In genomic region chr16:73382921-73383594, GRCh38 we compare ENCODE assay signal across 22 cellular contexts.
DNase-seq lines count a peak whose midpoint lies in the region; ATAC-seq and TF ChIP-seq lines count a peak whose summit lies in the region.
"Had no signal": no experiment of that assay in that cellular context is flagged by ENCODE, and none has a peak within 500 bp of the region (broad histone marks: within the 10 kb centered on the region; RNA-seq: fewer than 3 reads in every experiment).

No MANE protein-coding gene starts in this region.

- H3K4me3 Mint-ChIP-seq in WTC11 (no peak overlapping the region), endodermal cell (no peak overlapping the region), glutamatergic neuron (ENCODE audit: unreplicated experiment) (no peak overlapping the region)
- H3K4me3 Mint-ChIP-seq: CD8-positive, alpha-beta T cell had no signal

- H3K9me3 Mint-ChIP-seq in WTC11 (no peaks in the 10 kb centered on the region), endodermal cell (no peaks in the 10 kb centered on the region), glutamatergic neuron (ENCODE audit: unreplicated experiment) (peaks cover 3% of the 10 kb centered on the region)
- H3K9me3 Mint-ChIP-seq: CD8-positive, alpha-beta T cell had no signal

- H3K4me3 ChIP-seq in endodermal cell (ENCODE audit: low read length): no peak overlapping the region
- peak overlapping the region; percentile 46 for H3K4me3 ChIP-seq in neuron (ENCODE audit: low read length)
- H3K4me3 ChIP-seq: Peyer's patch had no signal

- POLR2A ChIA-PET in WTC11 (lab: Charles Lee): no interaction called here

- H3K4me1 Mint-ChIP-seq in WTC11 (peaks cover 10% of the 10 kb centered on the region), endodermal cell (peaks cover 2% of the 10 kb centered on the region), glutamatergic neuron (ENCODE audit: low read depth, unreplicated experiment) (no peaks in the 10 kb centered on the region)

- TF ChIP-seq CTCF in WTC11 (IDR thresholded peaks at IDR 0.05) (no peak), endodermal cell (conservative IDR thresholded peaks at IDR 0.05) (no peak), glutamatergic neuron (IDR thresholded peaks at IDR 0.05; ENCODE audit: partially characterized antibody, unreplicated experiment) (no peak)

- H3K9me3 ChIP-seq in endodermal cell (ENCODE audit: control insufficient read depth, low read length): no peaks in the 10 kb centered on the region
- no peaks in the 10 kb centered on the region for H3K9me3 ChIP-seq in neuron (ENCODE audit: low read length)
- H3K9me3 ChIP-seq: Peyer's patch had no signal

- ATAC-seq in WTC11: peak; percentile 73
- no peak for ATAC-seq in GM21576 (IDR thresholded peaks at IDR 0.05; ENCODE audit: unreplicated experiment)
- ATAC-seq: CD8-positive, alpha-beta T cell; HCT116; SK-N-SH treated with all-trans-retinoic acid at 6 μM for 48 hours had no signal

- H3K36me3 Mint-ChIP-seq in WTC11: no peaks in the 10 kb centered on the region
- H3K36me3 Mint-ChIP-seq in endodermal cell (ENCODE audit: low read depth): no peaks in the 10 kb centered on the region
- H3K36me3 Mint-ChIP-seq in glutamatergic neuron (ENCODE audit: unreplicated experiment): no peaks in the 10 kb centered on the region
- H3K36me3 Mint-ChIP-seq: CD8-positive, alpha-beta T cell had no signal

- peak overlapping the region; percentile 69 for H3K27ac ChIP-seq in endodermal cell (ENCODE audit: low read depth, low read length)
- H3K27ac ChIP-seq: Peyer's patch had no signal

- peak overlapping the region; percentile 65 for H2AFZ ChIP-seq in neuron (ENCODE audit: low read depth, low read length)

- H3K27me3 Mint-ChIP-seq in WTC11 (ENCODE audit: low read depth): no peaks in the 10 kb centered on the region; the same call in 1 of the 2 replicates
- H3K27me3 Mint-ChIP-seq in endodermal cell (ENCODE audit: insufficient read depth): peaks cover 2% of the 10 kb centered on the region
- H3K27me3 Mint-ChIP-seq in glutamatergic neuron (ENCODE audit: unreplicated experiment): peaks cover under 1% of the 10 kb centered on the region

- H3K27ac Mint-ChIP-seq in WTC11: no peak overlapping the region
- no peak overlapping the region for H3K27ac Mint-ChIP-seq in endodermal cell
- H3K27ac Mint-ChIP-seq in glutamatergic neuron (ENCODE audit: unreplicated experiment): no peak overlapping the region
- H3K27ac Mint-ChIP-seq: CD8-positive, alpha-beta T cell had no signal

- DNase-seq in EH (ENCODE audit: low read depth): peak; percentile 29
- no peak for DNase-seq in WTC11 (ENCODE audit: low spot score)
- DNase-seq in endodermal cell: no peak
- no peak for DNase-seq in HPDE6-E6E7 (ENCODE audit: extremely low spot score)
- no peak for DNase-seq in NCI-H2227 (lab: John Stamatoyannopoulos, UW; ENCODE audit: unreplicated experiment)
- no peak for DNase-seq in glutamatergic neuron
- DNase-seq: 8988T; AML-193; CD8-positive, alpha-beta T cell; DMS153; GF-D8; Karpas-422; NCI-H1694; NCI-H2081; NCI-H2171; NCI-H524 treated with DMSO at 0.1 percent for 48 hours; NCI-H82; Peyer's patch had no signal

- WGBS in endodermal cell (ENCODE audit: insufficient coverage in 1 of 2, insufficient read length in 1 of 2), 2 experiments: 79 to 87% methylated on average over 13 to 16 of the region's 16 CpGs

- H3K4me1 ChIP-seq in endodermal cell (ENCODE audit: control insufficient read depth, insufficient read depth, low read length) (no peaks in the 10 kb centered on the region), neuron (ENCODE audit: insufficient read depth, low read length) (peaks cover 21% of the 10 kb centered on the region)
- H3K4me1 ChIP-seq: Peyer's patch had no signal

- H3K27me3 ChIP-seq in endodermal cell (ENCODE audit: control insufficient read depth, insufficient read depth, low read length, poor library complexity, severe bottlenecking) (no peaks in the 10 kb centered on the region), neuron (ENCODE audit: insufficient read depth, low read length) (no peaks in the 10 kb centered on the region)
- H3K27me3 ChIP-seq: Peyer's patch had no signal

- CTCF ChIA-PET in WTC11 (lab: Charles Lee): interaction anchor here (0.5 to 0.9 kb wide), 2 partner anchors 15 to 652 kb away, joined by 3 to 4 read pairs; no protein-coding TSS in a partner anchor

- H3K36me3 ChIP-seq in endodermal cell (ENCODE audit: control insufficient read depth, insufficient read depth, low read length) (no peaks in the 10 kb centered on the region), neuron (ENCODE audit: insufficient read depth, low read length) (no peaks in the 10 kb centered on the region)
- H3K36me3 ChIP-seq: Peyer's patch had no signal

- H3K9ac ChIP-seq in endodermal cell (ENCODE audit: extremely low read depth, low read length, poor library complexity, severe bottlenecking): no peak overlapping the region

TF ChIP-seq in WTC11, 78 proteins besides CTCF, POLR2A, EP300 and RAD21 (continues in another document):
- TF ChIP-seq CDX4 (CRISPR knock-in tag; IDR thresholded peaks at IDR 0.05; ENCODE audit: borderline replicate concordance) (no peak), GRHL2 (CRISPR knock-in tag; IDR thresholded peaks at IDR 0.05; ENCODE audit: insufficient replicate concordance, severe bottlenecking) (no peak), ZNF532 (CRISPR knock-in tag; IDR thresholded peaks at IDR 0.05; ENCODE audit: borderline replicate concordance) (no peak), AFF4 (CRISPR knock-in tag; IDR thresholded peaks at IDR 0.05; ENCODE audit: borderline replicate concordance) (no peak), NFATC4 (CRISPR knock-in tag; IDR thresholded peaks at IDR 0.05) (no peak), ZNF423 (CRISPR knock-in tag; IDR thresholded peaks at IDR 0.05) (no peak)
